Comparison of ENCODE assay signal across 8 cellular contexts in the genomic region with DNA sequence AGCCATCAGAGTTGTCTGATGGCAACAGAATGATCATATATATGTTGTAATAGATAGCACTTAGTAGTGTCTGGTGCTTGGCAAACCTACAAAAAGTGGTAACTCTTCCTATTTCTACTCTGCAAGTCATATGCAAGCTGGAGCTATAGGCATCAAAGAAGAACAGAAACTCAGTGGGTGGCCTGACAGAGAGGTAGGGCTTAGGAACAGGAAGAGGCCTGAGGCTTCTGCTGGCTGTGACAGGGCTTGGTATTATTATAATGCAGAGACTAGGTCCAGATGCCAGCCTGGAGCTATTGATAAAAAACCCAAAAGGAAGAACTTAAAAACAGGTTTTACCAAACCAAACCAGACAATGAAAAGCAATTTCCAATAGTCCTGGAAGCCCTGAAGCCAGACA. TPM values are rescaled to one million over a fixed set of nuclear protein-coding genes. Genes with fewer than 3 reads are reported as not detected.
DNase-seq lines count a peak whose midpoint lies in the region; ATAC-seq and TF ChIP-seq lines count a peak whose summit lies in the region.

No MANE protein-coding gene starts in this region.

- TF ChIP-seq POLR2A in adrenal gland (IDR thresholded peaks at IDR 0.05), result no peak

- ATAC-seq in HG03060 (IDR thresholded peaks at IDR 0.05; ENCODE audit: low read depth, unreplicated experiment) (peak; percentile 40), T-cell (replicated peaks in 1 of 4) (no peak)

- peak overlapping the region; percentile 81 to 87 for H3K27ac Mint-ChIP-seq in T-cell

- peak overlapping the region in 1 of 3 donors; percentile 5 for H3K4me3 Mint-ChIP-seq in T-cell

- no peaks in the 10 kb centered on the region for H3K4me1 ChIP-seq in thymus (ENCODE audit: control insufficient read depth, insufficient read depth, low read length)
- peaks cover 0 to 12% of the 10 kb centered on the region in 2 donors for H3K4me1 ChIP-seq in adrenal gland (replicated peaks in 1 of 2)

- H3K36me3 Mint-ChIP-seq in T-cell, result peaks cover 46% of the 10 kb centered on the region

- peak overlapping the region; percentile 2 for H3K27ac ChIP-seq in thymus (ENCODE audit: low read depth)
- peak overlapping the region in 1 of 5 donors; percentile 36 for H3K27ac ChIP-seq in adrenal gland

- CTCF ChIA-PET in T-cell (lab: Charles Lee), result interaction anchor here (1.0 to 14.5 kb wide), 5 partner anchors 14 to 35 kb away, joined by 3 to 514 read pairs (median 8); a partner anchor contains a TSS

- no peaks in the 10 kb centered on the region for H3K9me3 Mint-ChIP-seq in T-cell

- no peak overlapping the region for H3K4me3 ChIP-seq in thymus (ENCODE audit: low read length)
- no peak overlapping the region for H3K4me3 ChIP-seq in adrenal gland

- no peak for TF ChIP-seq CTCF in adrenal gland (IDR thresholded peaks at IDR 0.05)

- DNase-seq in stimulated activated CD4-positive, alpha-beta T cell treated with anti-CD3 and anti-CD28 coated beads, Interleukin-15, amount 100 ng/mL, for 24 hours, result peak; percentile 44
- no peak for DNase-seq in stimulated activated CD4-positive, alpha-beta T cell treated with anti-CD3 and anti-CD28 coated beads, Interleukin-4, amount 100 ng/mL, for 1 hour
- DNase-seq in T-cell (no peak), HuH-7 (ENCODE audit: low spot score) (no peak), adrenal gland (no peak)
- DNase-seq in stimulated activated naive CD4-positive, alpha-beta T cell (lab: John Stamatoyannopoulos, UW), result no peak

- no peaks in the 10 kb centered on the region for H3K9me3 ChIP-seq in thymus (ENCODE audit: control insufficient read depth)
- no peaks in the 10 kb centered on the region for H3K9me3 ChIP-seq in adrenal gland (replicated peaks in 1 of 3)

- H3K27me3 ChIP-seq in thymus (ENCODE audit: control insufficient read depth, insufficient read depth) (no peaks in the 10 kb centered on the region), adrenal gland (no peaks in the 10 kb centered on the region)

- H3K36me3 ChIP-seq in thymus (ENCODE audit: control insufficient read depth, insufficient read depth) (peaks cover 48% of the 10 kb centered on the region), adrenal gland (replicated peaks in 1 of 2) (peaks cover 0 to 79% of the 10 kb centered on the region in 2 donors)

- intact Hi-C loops in adrenal gland (cut with DNase I), result loop anchor here (5.0 kb wide), 1 partner anchor 36 kb away; no protein-coding TSS in a partner anchor

- H3K27me3 Mint-ChIP-seq in T-cell, result no peaks in the 10 kb centered on the region

- H3K4me1 Mint-ChIP-seq in T-cell, result peaks cover 15 to 25% (median 23%) of the 10 kb centered on the region in 3 donors

- POLR2A ChIA-PET in T-cell (lab: Charles Lee), result interaction anchor here (0.8 to 1.3 kb wide), 2 partner anchors 31 kb away, joined by 3 to 5 read pairs; no protein-coding TSS in a partner anchor

RNA-seq across cellular contexts. Expression of a gene that starts 4.4 kb away (rescaled TPM):
- 100 to 1,000 TPM; 190 to 271 (median 211) TPM for total RNA-seq in T-cell
- polyA plus RNA-seq in thymus, result 80.0 TPM
- total RNA-seq in adrenal gland, result 10 to 100 TPM; 44.2 to 91.2 (median 59.0) TPM
- 10 to 100 TPM; 30.4 to 35.3 (median 35.0) TPM for polyA plus RNA-seq in adrenal gland

RNA-seq across cellular contexts. Expression of a gene that starts 13.5 kb away (rescaled TPM):
- total RNA-seq in T-cell (10 to 100 TPM; 68.5 to 78.5 (median 73.8) TPM), adrenal gland (100 to 1,000 TPM in 1 of 8 donors, 10 to 100 TPM in 7; 53.1 to 101 (median 79.3) TPM)
- polyA plus RNA-seq in thymus (82.9 TPM), adrenal gland (10 to 100 TPM; 68.7 to 92.3 (median 84.9) TPM)

RNA-seq across cellular contexts. Expression of a gene that starts 13.6 kb away (rescaled TPM):
- total RNA-seq in T-cell (10 to 100 TPM; 15.3 to 30.7 (median 26.0) TPM), adrenal gland (10 to 100 TPM in 2 of 8 donors, 1 to 10 TPM in 6; 5.4 to 13.2 (median 7.7) TPM)
- polyA plus RNA-seq in thymus (20.8 TPM), adrenal gland (10 to 100 TPM in 2 of 3 donors, 1 to 10 TPM in 1; 2.3 to 37.6 (median 17.4) TPM)

RNA-seq across cellular contexts. Expression of a gene that starts 28.0 kb away (rescaled TPM):
- total RNA-seq in T-cell (100 to 1,000 TPM in 3 of 5 donors, 10 to 100 TPM in 2; 68.5 to 103 (median 101) TPM), adrenal gland (10 to 100 TPM in 6 of 8 donors, 1 to 10 TPM in 2; 5.0 to 29.1 (median 16.9) TPM)
- polyA plus RNA-seq in thymus (29.8 TPM), adrenal gland (10 to 100 TPM in 2 of 3 donors, 1 to 10 TPM in 1; 3.7 to 53.9 (median 23.6) TPM)

RNA-seq across cellular contexts. Expression of a gene that starts 58.8 kb away (rescaled TPM):
- 10 to 100 TPM in 3 of 5 donors, 1 to 10 TPM in 2; 1.2 to 25.6 (median 20.5) TPM for total RNA-seq in T-cell
- polyA plus RNA-seq in thymus, result 4.2 TPM
- 10 to 100 TPM in 5 of 8 donors, 1 to 10 TPM in 3; 6.5 to 16.1 (median 10.7) TPM for total RNA-seq in adrenal gland
- 10 to 100 TPM in 2 of 3 donors, 1 to 10 TPM in 1; 4.4 to 38.6 (median 21.7) TPM for polyA plus RNA-seq in adrenal gland
